ENCODE assay signal across 32 cellular contexts in genomic region chr5:107654827-107655226, GRCh38. TPM values are rescaled to one million over a fixed set of nuclear protein-coding genes. Genes with fewer than 3 reads are reported as not detected.
"Had no signal": no experiment of that assay in that cellular context is flagged by ENCODE, and none has a peak within 500 bp of the region (broad histone marks: within the 10 kb centered on the region; RNA-seq: fewer than 3 reads in every experiment).

No MANE protein-coding gene starts in this region.

- H3K4me3 ChIP-seq: ovary, psoas muscle, skin epidermis, smooth muscle cell, spleen, suprapubic skin, testis, tibial artery, upper lobe of left lung, vagina had no signal

- H3K36me3 Mint-ChIP-seq: naive thymus-derived CD8-positive, alpha-beta T cell; natural killer cell treated with Interleukin-12 subunit alpha and Interleukin-12 subunit beta and Interleukin-15 and Interleukin-18, amount 100 ng/mL, for 72 hours; stimulated activated memory B cell treated with anti-CD40 and anti-IgM and Interleukin-4, amounts not matched to agents 10 μg/mL and 1 μg/mL and 100 μg/mL, for 72 hours had no signal

- FAIRE-seq: urothelium cell line had no signal

- H3K4me1 Mint-ChIP-seq: naive thymus-derived CD8-positive, alpha-beta T cell; stimulated activated memory B cell treated with anti-CD40 and anti-IgM and Interleukin-4, amounts not matched to agents 10 μg/mL and 1 μg/mL and 100 μg/mL, for 72 hours; stimulated activated naive CD8-positive, alpha-beta T cell treated with anti-CD3 and anti-CD28 coated beads, Interleukin-15, amount 100 ng/mL, for 72 hours had no signal

- H3K9ac ChIP-seq: parathyroid adenoma had no signal

- H3K79me2 ChIP-seq: parathyroid adenoma had no signal

- H3K27ac Mint-ChIP-seq: naive thymus-derived CD8-positive, alpha-beta T cell; natural killer cell treated with Interleukin-12 subunit alpha and Interleukin-12 subunit beta and Interleukin-15 and Interleukin-18, amount 100 ng/mL, for 72 hours; nephron progenitor cell; progenitor cell of endocrine pancreas; stimulated activated memory B cell treated with anti-CD40 and anti-IgM and Interleukin-4, amounts not matched to agents 10 μg/mL and 1 μg/mL and 100 μg/mL, for 72 hours; stimulated activated naive CD8-positive, alpha-beta T cell treated with anti-CD3 and anti-CD28 coated beads, Interleukin-15, amount 100 ng/mL, for 72 hours had no signal

- H2AFZ ChIP-seq: parathyroid adenoma had no signal

- H3K4me3 Mint-ChIP-seq: naive thymus-derived CD8-positive, alpha-beta T cell; natural killer cell treated with Interleukin-12 subunit alpha and Interleukin-12 subunit beta and Interleukin-15 and Interleukin-18, amount 100 ng/mL, for 72 hours; nephron progenitor cell; neural crest cell; stimulated activated memory B cell treated with anti-CD40 and anti-IgM and Interleukin-4, amounts not matched to agents 10 μg/mL and 1 μg/mL and 100 μg/mL, for 72 hours; stimulated activated naive CD8-positive, alpha-beta T cell treated with anti-CD3 and anti-CD28 coated beads, Interleukin-15, amount 100 ng/mL, for 72 hours had no signal

- H3K27me3 Mint-ChIP-seq: stimulated activated memory B cell treated with anti-CD40 and anti-IgM and Interleukin-4, amounts not matched to agents 10 μg/mL and 1 μg/mL and 100 μg/mL, for 72 hours had no signal

- H3K36me3 ChIP-seq: ovary, spleen, suprapubic skin, tibial artery, upper lobe of left lung, vagina had no signal

- H3K27ac ChIP-seq: ovary, parathyroid adenoma, psoas muscle, skin epidermis, spleen, suprapubic skin, tibial artery, upper lobe of left lung, vagina had no signal

- H3K9me3 Mint-ChIP-seq: naive thymus-derived CD8-positive, alpha-beta T cell; natural killer cell treated with Interleukin-12 subunit alpha and Interleukin-12 subunit beta and Interleukin-15 and Interleukin-18, amount 100 ng/mL, for 72 hours; nephron progenitor cell; neural crest cell; stimulated activated memory B cell treated with anti-CD40 and anti-IgM and Interleukin-4, amounts not matched to agents 10 μg/mL and 1 μg/mL and 100 μg/mL, for 72 hours; stimulated activated naive CD8-positive, alpha-beta T cell treated with anti-CD3 and anti-CD28 coated beads, Interleukin-15, amount 100 ng/mL, for 72 hours had no signal

- ATAC-seq: naive thymus-derived CD8-positive, alpha-beta T cell; natural killer cell treated with Interleukin-12 subunit alpha and Interleukin-12 subunit beta and Interleukin-15 and Interleukin-18, amount 100 ng/mL, for 72 hours; psoas muscle; right cardiac atrium; sciatic nerve; stimulated activated memory B cell treated with anti-CD40 and anti-IgM and Interleukin-4, amounts not matched to agents 10 μg/mL and 1 μg/mL and 100 μg/mL, for 72 hours; stimulated activated naive CD8-positive, alpha-beta T cell treated with anti-CD3 and anti-CD28 coated beads, Interleukin-15, amount 100 ng/mL, for 72 hours; stimulated activated naive CD8-positive, alpha-beta T cell treated with anti-CD3 and anti-CD28 coated beads, Interleukin-15, Interleukin-2, amounts not matched to agents 100 U/mL and 50 U/mL, for 24 hours had no signal

- H3K9me3 ChIP-seq: ovary, psoas muscle, spleen, suprapubic skin, testis, tibial artery, upper lobe of left lung, vagina had no signal

- H3K27me3 ChIP-seq: ovary, spleen, suprapubic skin, testis, tibial artery, upper lobe of left lung, vagina had no signal

- H3K4me1 ChIP-seq: parathyroid adenoma, spleen, upper lobe of left lung, vagina had no signal

- DNase-seq: naive thymus-derived CD8-positive, alpha-beta T cell; nephron progenitor cell; occipital lobe; ovary; posterior cingulate gyrus; psoas muscle; right cardiac atrium; spleen; stimulated activated CD4-positive, alpha-beta T cell treated with anti-CD3 and anti-CD28 coated beads, Interleukin-12 subunit alpha, Interleukin-12 subunit beta, amount 100 ng/mL, for 4 hours; stimulated activated CD4-positive, alpha-beta T cell treated with anti-CD3 and anti-CD28 coated beads, Interleukin-1b, Interleukin-23, amount 100 ng/mL, for 48 hours; stimulated activated CD4-positive, alpha-beta T cell treated with anti-CD3 and anti-CD28 coated beads, Interleukin-4, amount 100 ng/mL, for 1 hour; stimulated activated CD4-positive, alpha-beta T cell treated with anti-CD3 and anti-CD28 coated beads, Interleukin-4, amount 100 ng/mL, for 4 hours; stimulated activated CD8-positive, alpha-beta memory T cell treated with anti-CD3 and anti-CD28 coated beads, Interleukin-4, amount 100 ng/mL, for 48 hours; stimulated activated naive CD4-positive, alpha-beta T cell; stimulated activated naive CD8-positive, alpha-beta T cell treated with anti-CD3 and anti-CD28 coated beads, Interleukin-15, amount 100 ng/mL, for 72 hours; stimulated activated naive CD8-positive, alpha-beta T cell treated with anti-CD3 and anti-CD28 coated beads, Interleukin-15, Interleukin-2, amounts not matched to agents 100 U/mL and 50 U/mL, for 24 hours; substantia nigra; testis; tibial artery; trophoblast cell; upper lobe of left lung had no signal

- H3K4me2 ChIP-seq: smooth muscle cell had no signal

RNA-seq across cellular contexts. Expression of gene EFNA5, which starts 15.9 kb away (rescaled TPM):
- total RNA-seq: naive thymus-derived CD8-positive, alpha-beta T cell had no signal
